In genomic region chr2:17373736-17374135, GRCh38 we compare ENCODE assay signal across 22 cellular contexts.
DNase-seq lines count a peak whose midpoint lies in the region; ATAC-seq and TF ChIP-seq lines count a peak whose summit lies in the region.
"Had no signal": no experiment of that assay in that cellular context is flagged by ENCODE, and none has a peak within 500 bp of the region (broad histone marks: within the 10 kb centered on the region; RNA-seq: fewer than 3 reads in every experiment).

No MANE protein-coding gene starts in this region.

- H3K36me3 Mint-ChIP-seq in activated CD4-positive, alpha-beta T cell treated with anti-CD3 and anti-CD28 coated beads, Interleukin-2, amount 10 ng/mL, durations not matched to agents 24 days and 14 days (ENCODE audit: low read depth): no peaks in the 10 kb centered on the region
- H3K36me3 Mint-ChIP-seq: activated CD8-positive, alpha-beta memory T cell treated with anti-CD3 and anti-CD28 coated beads, Interleukin-2, amount 10 ng/mL, durations not matched to agents 7 days and 5 days had no signal

- H3K4me1 Mint-ChIP-seq in activated CD4-positive, alpha-beta T cell treated with anti-CD3 and anti-CD28 coated beads, Interleukin-2, amount 10 ng/mL, durations not matched to agents 24 days and 14 days: no peaks in the 10 kb centered on the region
- H3K4me1 Mint-ChIP-seq: activated CD8-positive, alpha-beta memory T cell treated with anti-CD3 and anti-CD28 coated beads, Interleukin-2, amount 10 ng/mL, durations not matched to agents 7 days and 5 days; neural crest cell had no signal

- H3F3A ChIP-seq in SK-N-SH (replicated peaks; ENCODE audit: insufficient read depth): no peaks in the 10 kb centered on the region

- H3K27me3 ChIP-seq in SK-N-SH (ENCODE audit: insufficient read depth): no peaks in the 10 kb centered on the region
- H3K27me3 ChIP-seq: esophagus muscularis mucosa, right atrium auricular region had no signal

- H2AFZ ChIP-seq in SK-N-SH (ENCODE audit: low read depth): no peak overlapping the region

- H3K79me2 ChIP-seq in SK-N-SH (ENCODE audit: insufficient read depth): no peaks in the 10 kb centered on the region

- intact Hi-C loops in activated CD4-positive, alpha-beta T cell treated with anti-CD3 and anti-CD28 coated beads, Interleukin-2, amount 10 ng/mL, durations not matched to agents 24 days and 14 days (cut with micrococcal nuclease): no loop called here

- no peak overlapping the region for H3K27ac Mint-ChIP-seq in activated CD4-positive, alpha-beta T cell treated with anti-CD3 and anti-CD28 coated beads, Interleukin-2, amount 10 ng/mL, durations not matched to agents 24 days and 14 days
- H3K27ac Mint-ChIP-seq: activated CD8-positive, alpha-beta memory T cell treated with anti-CD3 and anti-CD28 coated beads, Interleukin-2, amount 10 ng/mL, durations not matched to agents 7 days and 5 days had no signal

- TF ChIP-seq RAD21 in SK-N-SH (IDR thresholded peaks at IDR 0.05; ENCODE audit: low read length): no peak

- H3K9me2 ChIP-seq in SK-N-SH: no peaks in the 10 kb centered on the region

- H3K4me3 Mint-ChIP-seq in activated CD4-positive, alpha-beta T cell treated with anti-CD3 and anti-CD28 coated beads, Interleukin-2, amount 10 ng/mL, durations not matched to agents 24 days and 14 days: no peak overlapping the region
- H3K4me3 Mint-ChIP-seq: activated CD8-positive, alpha-beta memory T cell treated with anti-CD3 and anti-CD28 coated beads, Interleukin-2, amount 10 ng/mL, durations not matched to agents 7 days and 5 days; neural crest cell had no signal

- H3K27ac ChIP-seq in SK-N-SH (ENCODE audit: low read depth in 2 of 2, low read length in 1 of 2): no peak overlapping the region
- H3K27ac ChIP-seq: esophagus muscularis mucosa, right atrium auricular region had no signal

- WGBS in SK-N-SH (ENCODE audit: low lambda C conversion rate): 8% methylated on average over 1 of the region's 1 CpG

- POLR2A ChIA-PET in SK-N-SH (lab: Yijun Ruan, JAX): no interaction called here

- TF ChIP-seq EP300 in SK-N-SH (IDR thresholded peaks at IDR 0.05; ENCODE audit: borderline replicate concordance in 1 of 2, low read depth in 1 of 2, low read length in 1 of 2): no peak

- no peaks in the 10 kb centered on the region for H4K20me1 ChIP-seq in SK-N-SH (ENCODE audit: insufficient read depth)

- no peak overlapping the region for H3K4me2 ChIP-seq in SK-N-SH

- no peaks in the 10 kb centered on the region for H3K36me3 ChIP-seq in SK-N-SH (replicated peaks in 1 of 2; ENCODE audit: control insufficient read depth in 1 of 2, insufficient read depth in 2 of 2, low read length in 1 of 2)
- H3K36me3 ChIP-seq: esophagus muscularis mucosa, right atrium auricular region had no signal

- ATAC-seq in HG03378 (IDR thresholded peaks at IDR 0.05; ENCODE audit: unreplicated experiment): no peak
- ATAC-seq: activated CD8-positive, alpha-beta memory T cell treated with anti-CD3 and anti-CD28 coated beads, Interleukin-2, amount 10 ng/mL, durations not matched to agents 7 days and 5 days had no signal

- H3K4me3 ChIP-seq in SK-N-SH (ENCODE audit: low read depth in 2 of 2, low read length in 1 of 2): no peak overlapping the region
- H3K4me3 ChIP-seq: esophagus muscularis mucosa, right atrium auricular region had no signal

- CTCF ChIA-PET in SK-N-SH (lab: Yijun Ruan, JAX): no interaction called here

- H3K9me3 Mint-ChIP-seq in activated CD4-positive, alpha-beta T cell treated with anti-CD3 and anti-CD28 coated beads, Interleukin-2, amount 10 ng/mL, durations not matched to agents 24 days and 14 days: peaks cover 6% of the 10 kb centered on the region

- no peaks in the 10 kb centered on the region for H3K27me3 Mint-ChIP-seq in activated CD4-positive, alpha-beta T cell treated with anti-CD3 and anti-CD28 coated beads, Interleukin-2, amount 10 ng/mL, durations not matched to agents 24 days and 14 days
- H3K27me3 Mint-ChIP-seq: activated CD8-positive, alpha-beta memory T cell treated with anti-CD3 and anti-CD28 coated beads, Interleukin-2, amount 10 ng/mL, durations not matched to agents 7 days and 5 days had no signal

- peak; percentile 63 for DNase-seq in GM03348 (ENCODE audit: low spot score)
- peak; percentile 28 for DNase-seq in OCI-M1 (lab: John Stamatoyannopoulos, UW)
- peak; percentile 25 for DNase-seq in dedifferentiated amniotic fluid mesenchymal stem cell (ENCODE audit: extremely low spot score)
- DNase-seq in non-pigmented ciliary epithelial cell (ENCODE audit: low read depth): peak; percentile 67
- no peak for DNase-seq in activated CD4-positive, alpha-beta T cell treated with anti-CD3 and anti-CD28 coated beads, Interleukin-2, amount 10 ng/mL, durations not matched to agents 24 days and 14 days
- DNase-seq in stimulated activated CD4-positive, alpha-beta T cell treated with anti-CD3 and anti-CD28 coated beads, Interleukin-15, amount 100 ng/mL, for 24 hours: no peak
- no peak for DNase-seq in SK-N-SH
- DNase-seq: activated CD4-positive, CD25-positive, alpha-beta regulatory T cell treated with anti-CD3 and anti-CD28 coated beads, Interleukin-2, amount 50 U/mL, for 72 hours; activated CD8-positive, alpha-beta memory T cell treated with anti-CD3 and anti-CD28 coated beads, Interleukin-2, amount 10 ng/mL, durations not matched to agents 7 days and 5 days; activated effector memory CD4-positive, alpha-beta T cell treated with Interleukin-2 at 50 U/mL for 16 hours; aorta; dermis blood vessel endothelial cell; EL; islet precursor cell; mesendoderm; NCI-H1048; NCI-H526; substantia nigra had no signal

- TF ChIP-seq CTCF in SK-N-SH (IDR thresholded peaks at IDR 0.05): no peak

- H3K9me3 ChIP-seq in SK-N-SH: no peaks in the 10 kb centered on the region
- H3K9me3 ChIP-seq: esophagus muscularis mucosa had no signal

- no peak overlapping the region for H3K9ac ChIP-seq in SK-N-SH

- no peaks in the 10 kb centered on the region for H3K4me1 ChIP-seq in SK-N-SH (ENCODE audit: control insufficient read depth in 1 of 2, insufficient read depth in 2 of 2, low read depth in 1 of 2, low read length in 1 of 2)
- H3K4me1 ChIP-seq: esophagus muscularis mucosa, right atrium auricular region had no signal

TF ChIP-seq in SK-N-SH, 30 proteins besides CTCF, POLR2A, EP300 and RAD21:
- TF ChIP-seq FOXM1 (IDR thresholded peaks at IDR 0.05; ENCODE audit: low read depth) (no peak), GABPA (IDR thresholded peaks at IDR 0.05; ENCODE audit: low read depth) (no peak), TEAD4 (IDR thresholded peaks at IDR 0.05; ENCODE audit: borderline replicate concordance, insufficient read depth) (no peak), POLR2AphosphoS5 (IDR thresholded peaks at IDR 0.05; ENCODE audit: low read depth, low read length) (no peak), YY1 (IDR thresholded peaks at IDR 0.05; ENCODE audit: low read depth) (no peak), NRF1 (IDR thresholded peaks at IDR 0.05; ENCODE audit: low read depth, low read length) (no peak), MXI1 (IDR thresholded peaks at IDR 0.05; ENCODE audit: low read depth, low read length) (no peak), TCF12 (IDR thresholded peaks at IDR 0.05) (no peak), SIN3A (IDR thresholded peaks at IDR 0.05; ENCODE audit: borderline replicate concordance, low read depth, low read length) (no peak), IRF3 (IDR thresholded peaks at IDR 0.05; ENCODE audit: low read depth, low read length) (no peak), NFIC (IDR thresholded peaks at IDR 0.05; ENCODE audit: borderline replicate concordance) (no peak), RXRA (IDR thresholded peaks at IDR 0.05; ENCODE audit: borderline replicate concordance, low read depth) (no peak), ELF1 (IDR thresholded peaks at IDR 0.05) (no peak)

Comparison
In these comparisons a context has a peak if more than half of its experiments do, and no peak if none do; other contexts are left out.
1. DNase-seq: peak in GM03348 (single experiment), OCI-M1 (single experiment), dedifferentiated amniotic fluid mesenchymal stem cell (single experiment) and non-pigmented ciliary epithelial cell (single experiment); none in activated CD4-positive, alpha-beta T cell treated with anti-CD3 and anti-CD28 coated beads, Interleukin-2, amount 10 ng/mL, durations not matched to agents 24 days and 14 days (single experiment), stimulated activated CD4-positive, alpha-beta T cell treated with anti-CD3 and anti-CD28 coated beads, Interleukin-15, amount 100 ng/mL, for 24 hours (single experiment) and SK-N-SH (single experiment).